Comparison of ENCODE assay signal across 16 cellular contexts in genomic region chr17:74288785-74289184, GRCh38. TPM values are rescaled to one million over a fixed set of nuclear protein-coding genes. Genes with fewer than 3 reads are reported as not detected.
DNase-seq lines count a peak whose midpoint lies in the region; ATAC-seq and TF ChIP-seq lines count a peak whose summit lies in the region.
"Had no signal": no experiment of that assay in that cellular context is flagged by ENCODE, and none has a peak within 500 bp of the region (broad histone marks: within the 10 kb centered on the region; RNA-seq: fewer than 3 reads in every experiment).

No MANE protein-coding gene starts in this region.

- H3K36me3 ChIP-seq in ovary = no peaks in the 10 kb centered on the region

- peak; percentile 58 for DNase-seq in stimulated activated CD4-positive, alpha-beta T cell treated with anti-CD3 and anti-CD28 coated beads, Interleukin-15, amount 100 ng/mL, for 24 hours
- DNase-seq in stimulated activated CD4-positive, alpha-beta T cell treated with anti-CD3 and anti-CD28 coated beads, Interleukin-4, amount 100 ng/mL, for 4 hours = no peak
- no peak for DNase-seq in activated CD8-positive, alpha-beta T cell treated with anti-CD3 and anti-CD28 coated beads, Interleukin-2, amount 10 ng/mL, durations not matched to agents 7 days and 5 days
- peak; percentile 46 for DNase-seq in stimulated activated naive CD8-positive, alpha-beta T cell treated with anti-CD3 and anti-CD28 coated beads, Interleukin-15, Interleukin-2, amounts not matched to agents 100 U/mL and 50 U/mL, for 24 hours
- DNase-seq in ovary (no peak), kidney glomerular epithelial cell (lab: John Stamatoyannopoulos, UW) (no peak), NCI-H524 (lab: John Stamatoyannopoulos, UW) (no peak)
- DNase-seq: body of pancreas, C1 segment of cervical spinal cord, NCI-H1105 treated with DMSO at 0.1 percent for 48 hours, NCI-H774 had no signal

- H3K4me3 Mint-ChIP-seq in activated CD8-positive, alpha-beta T cell treated with anti-CD3 and anti-CD28 coated beads, Interleukin-2, amount 10 ng/mL, durations not matched to agents 7 days and 5 days = no peak overlapping the region
- H3K4me3 Mint-ChIP-seq: type B pancreatic cell had no signal

- peak overlapping the region; percentile 10 for H3K27ac Mint-ChIP-seq in activated CD8-positive, alpha-beta T cell treated with anti-CD3 and anti-CD28 coated beads, Interleukin-2, amount 10 ng/mL, durations not matched to agents 7 days and 5 days
- H3K27ac Mint-ChIP-seq: type B pancreatic cell had no signal

- H3K9me3 Mint-ChIP-seq in activated CD8-positive, alpha-beta T cell treated with anti-CD3 and anti-CD28 coated beads, Interleukin-2, amount 10 ng/mL, durations not matched to agents 7 days and 5 days (ENCODE audit: insufficient read depth) = no peaks in the 10 kb centered on the region
- H3K9me3 Mint-ChIP-seq: type B pancreatic cell had no signal

- H3K27me3 Mint-ChIP-seq in activated CD8-positive, alpha-beta T cell treated with anti-CD3 and anti-CD28 coated beads, Interleukin-2, amount 10 ng/mL, durations not matched to agents 7 days and 5 days (ENCODE audit: low read depth) = peaks cover 2% of the 10 kb centered on the region

- no peak for TF ChIP-seq POLR2A in ovary (IDR thresholded peaks at IDR 0.05)

- H3K4me3 ChIP-seq in ovary = no peak overlapping the region
- H3K4me3 ChIP-seq: body of pancreas had no signal

- TF ChIP-seq CTCF in ovary (IDR thresholded peaks at IDR 0.05) = no peak

- H3K4me1 ChIP-seq in ovary (ENCODE audit: insufficient read depth) = no peaks in the 10 kb centered on the region

- ATAC-seq in HG02759 (IDR thresholded peaks at IDR 0.05; ENCODE audit: unreplicated experiment) = peak; percentile 52
- no peak for ATAC-seq in activated CD8-positive, alpha-beta T cell treated with anti-CD3 and anti-CD28 coated beads, Interleukin-2, amount 10 ng/mL, durations not matched to agents 7 days and 5 days
- ATAC-seq in stimulated activated naive CD8-positive, alpha-beta T cell treated with anti-CD3 and anti-CD28 coated beads, Interleukin-15, Interleukin-2, amounts not matched to agents 100 U/mL and 50 U/mL, for 24 hours = peak; percentile 95
- ATAC-seq: body of pancreas had no signal

- 54 to 69% (median 64%) methylated on average over 5 of the region's 5 CpGs for WGBS in ovary, 3 donors

- H3K27me3 ChIP-seq in ovary = no peaks in the 10 kb centered on the region
- H3K27me3 ChIP-seq: body of pancreas had no signal

- CTCF ChIA-PET in activated CD8-positive, alpha-beta T cell treated with anti-CD3 and anti-CD28 coated beads, Interleukin-2, amount 10 ng/mL, durations not matched to agents 7 days and 5 days (lab: Charles Lee) = interaction anchor here (2.1 kb wide), 1 partner anchor 7 kb away, joined by 8 read pairs; no protein-coding TSS in a partner anchor

- no peak for TF ChIP-seq EP300 in ovary (IDR thresholded peaks at IDR 0.05)

- H3K9me3 ChIP-seq in ovary = no peaks in the 10 kb centered on the region
- H3K9me3 ChIP-seq: body of pancreas had no signal

- peaks cover 29% of the 10 kb centered on the region for H3K4me1 Mint-ChIP-seq in activated CD8-positive, alpha-beta T cell treated with anti-CD3 and anti-CD28 coated beads, Interleukin-2, amount 10 ng/mL, durations not matched to agents 7 days and 5 days (ENCODE audit: low read depth)

- no peaks in the 10 kb centered on the region for H3K36me3 Mint-ChIP-seq in activated CD8-positive, alpha-beta T cell treated with anti-CD3 and anti-CD28 coated beads, Interleukin-2, amount 10 ng/mL, durations not matched to agents 7 days and 5 days (ENCODE audit: low read depth)
- H3K36me3 Mint-ChIP-seq: type B pancreatic cell had no signal

- POLR2A ChIA-PET in activated CD8-positive, alpha-beta T cell treated with anti-CD3 and anti-CD28 coated beads, Interleukin-2, amount 10 ng/mL, durations not matched to agents 7 days and 5 days (lab: Charles Lee) = no interaction called here

- no peak overlapping the region for H3K27ac ChIP-seq in ovary
- H3K27ac ChIP-seq: body of pancreas had no signal

- intact Hi-C loops in ovary (cut with DNase I) = no loop called here

RNA-seq across cellular contexts. Expression of gene DNAI2, which starts 14.8 kb away (rescaled TPM):
- under 1 TPM; 0.52 to 0.84 TPM for total RNA-seq in activated CD8-positive, alpha-beta T cell treated with anti-CD3 and anti-CD28 coated beads, Interleukin-2, amount 10 ng/mL, durations not matched to agents 7 days and 5 days
- total RNA-seq in ovary = 10 to 100 TPM in 1 of 7 donors, under 1 TPM in 4, not detected in 2; 0.32 to 12.2 (median 0.72) TPM
- polyA plus RNA-seq in ovary = under 1 TPM in 1 of 2 donors, not detected in 1; 0.07 TPM
- total RNA-seq: body of pancreas, renal cortical epithelial cell, SK-MEL-5 had no signal
- polyA plus RNA-seq: esophagus had no signal

RNA-seq across cellular contexts. Expression of gene KIF19, which starts 37.2 kb away (rescaled TPM):
- total RNA-seq in activated CD8-positive, alpha-beta T cell treated with anti-CD3 and anti-CD28 coated beads, Interleukin-2, amount 10 ng/mL, durations not matched to agents 7 days and 5 days = under 1 TPM; 0.37 TPM
- 10 to 100 TPM in 1 of 7 donors, 1 to 10 TPM in 3, under 1 TPM in 2, not detected in 1; 0.33 to 15.0 (median 1.4) TPM for total RNA-seq in ovary
- polyA plus RNA-seq in ovary = under 1 TPM in 1 of 2 donors, not detected in 1; 0.54 TPM
- total RNA-seq: renal cortical epithelial cell had no signal

Comparison
In these comparisons a context has a peak if more than half of its experiments do, and no peak if none do; other contexts are left out.
1. DNase-seq: peak in stimulated activated CD4-positive, alpha-beta T cell treated with anti-CD3 and anti-CD28 coated beads, Interleukin-15, amount 100 ng/mL, for 24 hours (single experiment) and stimulated activated naive CD8-positive, alpha-beta T cell treated with anti-CD3 and anti-CD28 coated beads, Interleukin-15, Interleukin-2, amounts not matched to agents 100 U/mL and 50 U/mL, for 24 hours (single experiment); none in stimulated activated CD4-positive, alpha-beta T cell treated with anti-CD3 and anti-CD28 coated beads, Interleukin-4, amount 100 ng/mL, for 4 hours (0 of 2), activated CD8-positive, alpha-beta T cell treated with anti-CD3 and anti-CD28 coated beads, Interleukin-2, amount 10 ng/mL, durations not matched to agents 7 days and 5 days (single experiment), ovary (0 of 5), kidney glomerular epithelial cell (single experiment) and NCI-H524 (0 of 2).